1 cellular context compared by ENCODE assay signal in the genomic region with DNA sequence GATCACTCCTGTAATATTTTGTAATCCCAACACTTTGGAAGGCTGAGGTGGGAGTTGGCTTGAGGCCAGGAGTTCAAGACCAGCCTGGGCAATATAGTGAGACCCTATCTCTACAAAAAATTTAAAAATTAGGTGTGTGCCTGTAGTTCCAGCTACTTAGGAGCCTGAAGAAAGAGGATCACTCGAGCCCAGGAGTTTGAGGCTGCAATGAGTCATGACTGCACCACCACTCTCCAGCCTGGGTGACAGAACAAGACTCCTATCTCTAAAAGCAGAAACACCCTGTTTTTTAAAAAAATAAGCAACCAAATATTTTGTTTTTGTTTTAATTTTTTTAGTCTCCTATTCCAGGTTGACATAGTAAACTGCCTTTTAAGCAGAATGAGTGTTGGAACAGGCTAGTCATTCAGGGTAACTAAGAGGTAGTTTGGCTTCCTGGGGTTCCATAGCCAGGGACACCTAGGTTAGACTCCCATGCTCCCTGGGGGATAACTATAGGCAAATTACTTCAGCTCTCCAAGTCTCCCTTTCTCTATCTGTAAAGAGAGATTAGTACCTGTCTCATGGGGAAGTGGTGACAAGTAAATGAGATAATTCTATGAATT.
TF ChIP-seq lines count a peak whose summit lies in the region.

No MANE protein-coding gene starts in this region.

TF ChIP-seq in GM23338, 12 proteins besides CTCF, POLR2A, EP300 and RAD21 (continued from another document):
- TF ChIP-seq, protein P1, sequence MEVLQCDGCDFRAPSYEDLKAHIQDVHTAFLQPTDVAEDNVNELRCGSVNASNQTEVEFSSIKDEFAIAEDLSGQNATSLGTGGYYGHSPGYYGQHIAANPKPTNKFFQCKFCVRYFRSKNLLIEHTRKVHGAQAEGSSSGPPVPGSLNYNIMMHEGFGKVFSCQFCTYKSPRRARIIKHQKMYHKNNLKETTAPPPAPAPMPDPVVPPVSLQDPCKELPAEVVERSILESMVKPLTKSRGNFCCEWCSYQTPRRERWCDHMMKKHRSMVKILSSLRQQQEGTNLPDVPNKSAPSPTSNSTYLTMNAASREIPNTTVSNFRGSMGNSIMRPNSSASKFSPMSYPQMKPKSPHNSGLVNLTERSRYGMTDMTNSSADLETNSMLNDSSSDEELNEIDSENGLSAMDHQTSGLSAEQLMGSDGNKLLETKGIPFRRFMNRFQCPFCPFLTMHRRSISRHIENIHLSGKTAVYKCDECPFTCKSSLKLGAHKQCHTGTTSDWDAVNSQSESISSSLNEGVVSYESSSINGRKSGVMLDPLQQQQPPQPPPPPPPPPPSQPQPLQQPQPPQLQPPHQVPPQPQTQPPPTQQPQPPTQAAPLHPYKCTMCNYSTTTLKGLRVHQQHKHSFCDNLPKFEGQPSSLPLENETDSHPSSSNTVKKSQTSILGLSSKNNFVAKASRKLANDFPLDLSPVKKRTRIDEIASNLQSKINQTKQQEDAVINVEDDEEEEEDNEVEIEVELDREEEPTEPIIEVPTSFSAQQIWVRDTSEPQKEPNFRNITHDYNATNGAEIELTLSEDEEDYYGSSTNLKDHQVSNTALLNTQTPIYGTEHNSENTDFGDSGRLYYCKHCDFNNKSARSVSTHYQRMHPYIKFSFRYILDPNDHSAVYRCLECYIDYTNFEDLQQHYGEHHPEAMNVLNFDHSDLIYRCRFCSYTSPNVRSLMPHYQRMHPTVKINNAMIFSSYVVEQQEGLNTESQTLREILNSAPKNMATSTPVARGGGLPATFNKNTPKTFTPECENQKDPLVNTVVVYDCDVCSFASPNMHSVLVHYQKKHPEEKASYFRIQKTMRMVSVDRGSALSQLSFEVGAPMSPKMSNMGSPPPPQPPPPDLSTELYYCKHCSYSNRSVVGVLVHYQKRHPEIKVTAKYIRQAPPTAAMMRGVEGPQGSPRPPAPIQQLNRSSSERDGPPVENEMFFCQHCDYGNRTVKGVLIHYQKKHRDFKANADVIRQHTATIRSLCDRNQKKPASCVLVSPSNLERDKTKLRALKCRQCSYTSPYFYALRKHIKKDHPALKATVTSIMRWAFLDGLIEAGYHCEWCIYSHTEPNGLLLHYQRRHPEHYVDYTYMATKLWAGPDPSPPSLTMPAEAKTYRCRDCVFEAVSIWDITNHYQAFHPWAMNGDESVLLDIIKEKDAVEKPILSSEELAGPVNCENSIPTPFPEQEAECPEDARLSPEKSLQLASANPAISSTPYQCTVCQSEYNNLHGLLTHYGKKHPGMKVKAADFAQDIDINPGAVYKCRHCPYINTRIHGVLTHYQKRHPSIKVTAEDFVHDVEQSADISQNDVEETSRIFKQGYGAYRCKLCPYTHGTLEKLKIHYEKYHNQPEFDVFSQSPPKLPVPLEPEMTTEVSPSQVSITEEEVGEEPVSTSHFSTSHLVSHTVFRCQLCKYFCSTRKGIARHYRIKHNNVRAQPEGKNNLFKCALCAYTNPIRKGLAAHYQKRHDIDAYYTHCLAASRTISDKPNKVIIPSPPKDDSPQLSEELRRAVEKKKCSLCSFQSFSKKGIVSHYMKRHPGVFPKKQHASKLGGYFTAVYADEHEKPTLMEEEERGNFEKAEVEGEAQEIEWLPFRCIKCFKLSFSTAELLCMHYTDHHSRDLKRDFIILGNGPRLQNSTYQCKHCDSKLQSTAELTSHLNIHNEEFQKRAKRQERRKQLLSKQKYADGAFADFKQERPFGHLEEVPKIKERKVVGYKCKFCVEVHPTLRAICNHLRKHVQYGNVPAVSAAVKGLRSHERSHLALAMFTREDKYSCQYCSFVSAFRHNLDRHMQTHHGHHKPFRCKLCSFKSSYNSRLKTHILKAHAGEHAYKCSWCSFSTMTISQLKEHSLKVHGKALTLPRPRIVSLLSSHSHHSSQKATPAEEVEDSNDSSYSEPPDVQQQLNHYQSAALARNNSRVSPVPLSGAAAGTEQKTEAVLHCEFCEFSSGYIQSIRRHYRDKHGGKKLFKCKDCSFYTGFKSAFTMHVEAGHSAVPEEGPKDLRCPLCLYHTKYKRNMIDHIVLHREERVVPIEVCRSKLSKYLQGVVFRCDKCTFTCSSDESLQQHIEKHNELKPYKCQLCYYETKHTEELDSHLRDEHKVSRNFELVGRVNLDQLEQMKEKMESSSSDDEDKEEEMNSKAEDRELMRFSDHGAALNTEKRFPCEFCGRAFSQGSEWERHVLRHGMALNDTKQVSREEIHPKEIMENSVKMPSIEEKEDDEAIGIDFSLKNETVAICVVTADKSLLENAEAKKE (CRISPR knock-in tag; IDR thresholded peaks at IDR 0.05), result no peak
- no peak for TF ChIP-seq POLR2AphosphoS5 (IDR thresholded peaks at IDR 0.05; ENCODE audit: low read depth)
- TF ChIP-seq CREB1 (CRISPR knock-in tag; IDR thresholded peaks at IDR 0.05; ENCODE audit: low read depth), result no peak
- TF ChIP-seq ZNF114 (CRISPR knock-in tag; IDR thresholded peaks at IDR 0.05), result no peak
